8 cellular contexts compared by ENCODE assay signal in the genomic region with DNA sequence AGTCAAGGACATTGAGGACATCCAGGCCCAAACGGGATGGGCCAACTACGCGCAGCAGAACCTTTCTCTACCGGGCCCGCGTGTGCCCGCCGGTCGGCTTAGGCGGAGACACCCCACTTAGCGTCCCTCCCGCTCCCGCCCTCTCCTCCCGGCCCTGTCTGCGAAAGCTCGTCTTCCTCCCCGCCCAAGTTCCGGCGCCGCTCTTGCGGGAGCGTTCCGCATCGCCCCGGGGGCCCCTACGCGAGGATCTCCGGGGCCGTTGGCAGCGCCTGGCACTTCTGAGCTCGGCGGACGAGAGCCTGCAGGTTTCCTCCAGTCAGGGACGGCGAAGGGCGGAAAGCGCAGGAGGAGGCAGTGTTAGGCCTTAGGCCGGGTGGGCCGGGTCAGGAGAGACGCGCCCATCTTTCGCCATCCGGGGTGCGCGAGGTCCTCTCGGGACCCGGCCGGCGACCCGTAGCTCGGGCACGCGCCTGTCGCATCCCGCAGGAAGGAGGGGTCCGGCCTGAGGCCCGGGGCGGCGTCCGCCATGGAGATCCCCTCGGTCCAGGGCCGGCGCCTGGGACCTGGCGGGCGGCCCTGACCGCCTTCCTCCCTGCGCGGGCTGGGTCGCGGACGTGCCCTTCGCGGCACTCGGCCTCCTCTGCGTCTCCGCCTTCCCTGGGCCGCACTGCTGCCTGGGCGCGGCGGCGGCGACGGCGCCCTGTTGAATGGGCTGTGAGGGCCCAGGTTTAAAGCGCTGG. TPM values are rescaled to one million over a fixed set of nuclear protein-coding genes. Genes with fewer than 3 reads are reported as not detected.
DNase-seq lines count a peak whose midpoint lies in the region; ATAC-seq and TF ChIP-seq lines count a peak whose summit lies in the region.

A gene (plus strand): TSS at position 141 of the 740 bp plus-strand sequence. CDS start 673 bp downstream, outside the sequence.

- H3K27ac ChIP-seq in SJSA1 (peak within 1 kb of the TSS; percentile 87), foreskin keratinocyte (peak within 1 kb of the TSS; percentile 99), subcutaneous abdominal adipose tissue (ENCODE audit: low read depth, low read length) (peak within 1 kb of the TSS; percentile 97)

- peak within 1 kb of the TSS; percentile 76 for H2AFZ ChIP-seq in neuron (ENCODE audit: low read depth, low read length)

- peaks cover 31% of the 10 kb centered on the region for H3K36me3 ChIP-seq in SJSA1
- H3K36me3 ChIP-seq in neuron (ENCODE audit: insufficient read depth, low read length) = no peaks in the 10 kb centered on the region
- H3K36me3 ChIP-seq in subcutaneous abdominal adipose tissue (ENCODE audit: control insufficient read depth in 5 of 5, insufficient read depth in 5 of 5, low read length in 5 of 5) = peaks cover 0 to 2% (median 0%) of the 10 kb centered on the region in 5 donors

- TF ChIP-seq CTCF in foreskin keratinocyte (conservative IDR thresholded peaks at IDR 0.05) = no peak

- POLR2A ChIA-PET in HEK293T (lab: Yijun Ruan, JAX) = interaction anchor here (0.6 to 2.6 kb wide), 25 partner anchors 13 to 1740 kb away, joined by 3 to 27 read pairs (median 4); a partner anchor contains a TSS

- H3K9me3 ChIP-seq in SJSA1 (replicated peaks) = no peaks in the 10 kb centered on the region
- H3K9me3 ChIP-seq in neuron (ENCODE audit: low read length) = no peaks in the 10 kb centered on the region
- no peaks in the 10 kb centered on the region for H3K9me3 ChIP-seq in subcutaneous abdominal adipose tissue (ENCODE audit: control insufficient read depth in 5 of 5, low read length in 5 of 5)

- peak within 1 kb of the TSS; percentile 93 for H3K4me3 ChIP-seq in SJSA1
- peak within 1 kb of the TSS; percentile 93 for H3K4me3 ChIP-seq in neuron (ENCODE audit: low read length)
- H3K4me3 ChIP-seq in subcutaneous abdominal adipose tissue (ENCODE audit: low read depth in 1 of 5, low read length in 5 of 5) = peak within 1 kb of the TSS; percentile 82 to 98 (median 97)

- CTCF ChIA-PET in HEK293T (lab: Yijun Ruan, JAX) = interaction anchor here (0.9 to 1.3 kb wide), 2 partner anchors 12 to 396 kb away, joined by 3 to 4 read pairs; no protein-coding TSS in a partner anchor

- DNase-seq in GM03348 (ENCODE audit: low spot score) (peak; percentile 92), HEK293T (ENCODE audit: extremely low spot score) (peak; percentile 78), MV-4-11 (lab: John Stamatoyannopoulos, UW) (peak; percentile 84), SJSA1 (ENCODE audit: low read depth in 1 of 2, low spot score in 2 of 2) (peak; percentile 93 to 98), foreskin keratinocyte (peak; percentile 87 to 93)
- DNase-seq in activated naive CD4-positive, alpha-beta T cell (lab: John Stamatoyannopoulos, UW) = peak; percentile 79 to 86 (median 82)

- H3K27me3 ChIP-seq in SJSA1 (replicated peaks) (no peaks in the 10 kb centered on the region), foreskin keratinocyte (no peaks in the 10 kb centered on the region), neuron (ENCODE audit: insufficient read depth, low read length) (no peaks in the 10 kb centered on the region), subcutaneous abdominal adipose tissue (ENCODE audit: control insufficient read depth in 5 of 5, insufficient read depth in 4 of 5, low read length in 5 of 5) (no peaks in the 10 kb centered on the region)

- H3K4me1 ChIP-seq in SJSA1 (replicated peaks) (peaks cover 49% of the 10 kb centered on the region), foreskin keratinocyte (peaks cover 19% of the 10 kb centered on the region), neuron (ENCODE audit: insufficient read depth, low read length) (peaks cover 44% of the 10 kb centered on the region), subcutaneous abdominal adipose tissue (ENCODE audit: control insufficient read depth in 5 of 5, insufficient read depth in 5 of 5, low read length in 5 of 5) (peaks cover 14 to 55% (median 52%) of the 10 kb centered on the region in 5 donors)

- ATAC-seq in foreskin keratinocyte = peak; percentile 67

- H3K9ac ChIP-seq in subcutaneous abdominal adipose tissue (ENCODE audit: low read length in 5 of 5) = peak within 1 kb of the TSS; percentile 68 to 97 (median 92)

TF ChIP-seq in HEK293T, 16 proteins besides CTCF, POLR2A, EP300 and RAD21:
- TF ChIP-seq SP1 (IDR thresholded peaks at IDR 0.05) = no peak
- TF ChIP-seq SUZ12 (IDR thresholded peaks at IDR 0.05) = no peak
- no peak; the same call in 1 of the 2 replicates for TF ChIP-seq LEF1 (IDR thresholded peaks at IDR 0.05; ENCODE audit: borderline replicate concordance)
- TF ChIP-seq FOXM1 (IDR thresholded peaks at IDR 0.05; ENCODE audit: borderline replicate concordance) = no peak
- peak; percentile 88 for TF ChIP-seq CTBP1 (IDR thresholded peaks at IDR 0.05; ENCODE audit: borderline replicate concordance)
- 0 out of 2 replicates have a peak, but pooled peaks have one; percentile 41 for TF ChIP-seq ELF4 (IDR thresholded peaks at IDR 0.05)
- no peak for TF ChIP-seq NFRKB (IDR thresholded peaks at IDR 0.05)
- TF ChIP-seq BHLHE40 (IDR thresholded peaks at IDR 0.05; ENCODE audit: borderline replicate concordance) = no peak
- TF ChIP-seq, protein P1, sequence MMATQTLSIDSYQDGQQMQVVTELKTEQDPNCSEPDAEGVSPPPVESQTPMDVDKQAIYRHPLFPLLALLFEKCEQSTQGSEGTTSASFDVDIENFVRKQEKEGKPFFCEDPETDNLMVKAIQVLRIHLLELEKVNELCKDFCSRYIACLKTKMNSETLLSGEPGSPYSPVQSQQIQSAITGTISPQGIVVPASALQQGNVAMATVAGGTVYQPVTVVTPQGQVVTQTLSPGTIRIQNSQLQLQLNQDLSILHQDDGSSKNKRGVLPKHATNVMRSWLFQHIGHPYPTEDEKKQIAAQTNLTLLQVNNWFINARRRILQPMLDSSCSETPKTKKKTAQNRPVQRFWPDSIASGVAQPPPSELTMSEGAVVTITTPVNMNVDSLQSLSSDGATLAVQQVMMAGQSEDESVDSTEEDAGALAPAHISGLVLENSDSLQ (IDR thresholded peaks at IDR 0.05) = 0 out of 2 replicates have a peak, but pooled peaks have one; percentile 24
- TF ChIP-seq TARDBP (IDR thresholded peaks at IDR 0.05) = no peak
- TF ChIP-seq L3MBTL2 (conservative IDR thresholded peaks at IDR 0.05) = peak; percentile 61
- no peak for TF ChIP-seq ZNF384 (IDR thresholded peaks at IDR 0.05)
- TF ChIP-seq ARNT (IDR thresholded peaks at IDR 0.05) = 0 out of 2 replicates have a peak, but pooled peaks have one; percentile 9
- TF ChIP-seq FOXK2 (IDR thresholded peaks at IDR 0.05) = no peak
- TF ChIP-seq FOXA1 (IDR thresholded peaks at IDR 0.05) = no peak
- TF ChIP-seq HDGF (IDR thresholded peaks at IDR 0.05; ENCODE audit: borderline replicate concordance) = no peak
TF ChIP-seq in HEK293T: peak in this region for 5.

RNA-seq across cellular contexts. Expression of the gene that starts here (rescaled TPM):
- total RNA-seq in SJSA1 (2014; rRNA removed; shearing (Covaris generic)) = 30.5 and 47.7 TPM in 2 replicates
- 42.6 and 44.5 TPM in 2 replicates for total RNA-seq in foreskin keratinocyte
- 7.9 and 9.0 TPM in 2 replicates for polyA plus RNA-seq in foreskin keratinocyte

Comparison
In these comparisons a context has a peak if more than half of its experiments do, and no peak if none do; other contexts are left out.
1. Peak in every context shown above with its lines: DNase-seq, ATAC-seq, H3K4me3 ChIP-seq and H3K27ac ChIP-seq.